In genomic region chr22:42282252-42282942, GRCh38 we compare ENCODE assay signal across 13 cellular contexts. TPM values are rescaled to one million over a fixed set of nuclear protein-coding genes. Genes with fewer than 3 reads are reported as not detected.
DNase-seq lines count a peak whose midpoint lies in the region; ATAC-seq and TF ChIP-seq lines count a peak whose summit lies in the region.
"Had no signal": no experiment of that assay in that cellular context is flagged by ENCODE, and none has a peak within 500 bp of the region (broad histone marks: within the 10 kb centered on the region; RNA-seq: fewer than 3 reads in every experiment).

No MANE protein-coding gene starts in this region.

- TF ChIP-seq CTCF in natural killer cell (IDR thresholded peaks at IDR 0.05) (no peak), coronary artery (IDR thresholded peaks at IDR 0.05) (no peak), mucosa of descending colon (IDR thresholded peaks at IDR 0.05) (no peak)

- DNase-seq in natural killer cell (no peak), coronary artery (ENCODE audit: low spot score) (no peak), mucosa of descending colon (peak in 1 of 3 donors; percentile 71), aorta (peak; percentile 37 to 57), NCI-H345 (lab: John Stamatoyannopoulos, UW) (no peak), trophoblast cell (no peak)
- no peak for DNase-seq in natural killer cell treated with Interleukin-12 subunit alpha and Interleukin-12 subunit beta and Interleukin-15 and Interleukin-18, amount 100 ng/mL, for 72 hours (ENCODE audit: low spot score)
- DNase-seq in stimulated activated naive CD4-positive, alpha-beta T cell (lab: John Stamatoyannopoulos, UW) = no peak
- DNase-seq: BE2C, KG1 had no signal

- no peak overlapping the region for H3K9ac ChIP-seq in trophoblast cell (ENCODE audit: low read length)
- H3K9ac ChIP-seq: GM23248 had no signal

- H4K12ac ChIP-seq in trophoblast cell (ENCODE audit: low read depth, low read length) = no peak overlapping the region

- H3K4me3 Mint-ChIP-seq in natural killer cell = peak overlapping the region; percentile 66
- H3K4me3 Mint-ChIP-seq in natural killer cell treated with Interleukin-12 subunit alpha and Interleukin-12 subunit beta and Interleukin-15 and Interleukin-18, amount 100 ng/mL, for 72 hours = no peak overlapping the region

- no peaks in the 10 kb centered on the region for H3K79me2 ChIP-seq in trophoblast cell (ENCODE audit: control insufficient read depth, insufficient read depth, low read length, poor library complexity)

- peak overlapping the region; percentile 72 for H3K4me3 ChIP-seq in coronary artery
- no peak overlapping the region for H3K4me3 ChIP-seq in mucosa of descending colon
- no peak overlapping the region for H3K4me3 ChIP-seq in aorta (ENCODE audit: low read length in 2 of 2)
- H3K4me3 ChIP-seq in trophoblast cell (ENCODE audit: low read depth, low read length) = no peak overlapping the region

- WGBS in aorta, 2 donors = 74 to 76% methylated on average over 22 of the region's 22 CpGs
- WGBS in trophoblast cell (ENCODE audit: extremely low coverage, insufficient coverage, insufficient read length) = no CpG with 5 or more reads among the region's 22 CpGs

- H3K14ac ChIP-seq in trophoblast cell (ENCODE audit: low read length) = no peak overlapping the region

- no peak overlapping the region for H2BK120ac ChIP-seq in trophoblast cell (ENCODE audit: insufficient read depth, low read length, poor library complexity)

- no peak overlapping the region for H2BK5ac ChIP-seq in trophoblast cell (ENCODE audit: low read depth, low read length, poor library complexity)

- H3K36me3 Mint-ChIP-seq in natural killer cell = no peaks in the 10 kb centered on the region
- H3K36me3 Mint-ChIP-seq in natural killer cell treated with Interleukin-12 subunit alpha and Interleukin-12 subunit beta and Interleukin-15 and Interleukin-18, amount 100 ng/mL, for 72 hours = no peaks in the 10 kb centered on the region

- H3K23ac ChIP-seq in trophoblast cell (ENCODE audit: low read length) = no peak overlapping the region

- no peak overlapping the region for H3K4ac ChIP-seq in trophoblast cell (ENCODE audit: low read depth, low read length)

- H3K9me3 Mint-ChIP-seq in natural killer cell = no peaks in the 10 kb centered on the region
- H3K9me3 Mint-ChIP-seq in natural killer cell treated with Interleukin-12 subunit alpha and Interleukin-12 subunit beta and Interleukin-15 and Interleukin-18, amount 100 ng/mL, for 72 hours = no peaks in the 10 kb centered on the region

- no peaks in the 10 kb centered on the region for H3K36me3 ChIP-seq in mucosa of descending colon (ENCODE audit: low read depth)
- no peaks in the 10 kb centered on the region for H3K36me3 ChIP-seq in aorta (ENCODE audit: control insufficient read depth in 1 of 2, insufficient read depth in 2 of 2, low read length in 1 of 2)
- no peaks in the 10 kb centered on the region for H3K36me3 ChIP-seq in trophoblast cell (ENCODE audit: control insufficient read depth in 1 of 2, insufficient read depth in 2 of 2, low read length in 2 of 2)
- H3K36me3 ChIP-seq: BE2C, upper lobe of left lung had no signal

- H2AK5ac ChIP-seq in trophoblast cell (ENCODE audit: low read length) = no peak overlapping the region

- no peak overlapping the region for H2AFZ ChIP-seq in trophoblast cell (ENCODE audit: insufficient read depth, low read length, poor library complexity)
- H2AFZ ChIP-seq: GM23248 had no signal

- H3K4me1 Mint-ChIP-seq in natural killer cell = peaks cover 15 to 33% of the 10 kb centered on the region in 2 donors
- H3K4me1 Mint-ChIP-seq in natural killer cell treated with Interleukin-12 subunit alpha and Interleukin-12 subunit beta and Interleukin-15 and Interleukin-18, amount 100 ng/mL, for 72 hours (ENCODE audit: low read depth in 2 of 2) = peaks cover 18% of the 10 kb centered on the region in 2 donors

- H3K9me3 ChIP-seq in mucosa of descending colon (no peaks in the 10 kb centered on the region), aorta (ENCODE audit: control insufficient read depth, low read length) (no peaks in the 10 kb centered on the region), trophoblast cell (ENCODE audit: insufficient read depth, low read depth, low read length) (peaks cover 5% of the 10 kb centered on the region)
- H3K9me3 ChIP-seq: BE2C, psoas muscle, upper lobe of left lung had no signal

- intact Hi-C loops in natural killer cell (cut with micrococcal nuclease) (no loop called here), mucosa of descending colon (cut with DNase I, micrococcal nuclease) (no loop called here), aorta (cut with DNase I) (no loop called here)

- no peaks in the 10 kb centered on the region for H3K79me1 ChIP-seq in trophoblast cell (ENCODE audit: low read length)

- no peaks in the 10 kb centered on the region for H3K27me3 ChIP-seq in aorta (ENCODE audit: control insufficient read depth in 1 of 2, insufficient read depth in 2 of 2, low read length in 1 of 2)
- H3K27me3 ChIP-seq in trophoblast cell (ENCODE audit: insufficient read depth, low read length) = peaks cover 24% of the 10 kb centered on the region
- H3K27me3 ChIP-seq: BE2C had no signal

- H3K4me2 ChIP-seq in trophoblast cell (ENCODE audit: low read length) = no peak overlapping the region

- no peak overlapping the region for H4K8ac ChIP-seq in trophoblast cell (ENCODE audit: low read depth, low read length)

- peaks cover 18 to 30% of the 10 kb centered on the region in 2 donors for H3K27me3 Mint-ChIP-seq in natural killer cell (ENCODE audit: low read depth in 2 of 2)
- peaks cover 7 to 24% of the 10 kb centered on the region in 2 donors for H3K27me3 Mint-ChIP-seq in natural killer cell treated with Interleukin-12 subunit alpha and Interleukin-12 subunit beta and Interleukin-15 and Interleukin-18, amount 100 ng/mL, for 72 hours

- no peak overlapping the region for H3K18ac ChIP-seq in trophoblast cell (ENCODE audit: low read length)

- ATAC-seq in natural killer cell (no peak), mucosa of descending colon (peak; percentile 70), aorta (ENCODE audit: low FRiP score) (no peak)
- ATAC-seq in natural killer cell treated with Interleukin-12 subunit alpha and Interleukin-12 subunit beta and Interleukin-15 and Interleukin-18, amount 100 ng/mL, for 72 hours = no peak

- H4K91ac ChIP-seq in trophoblast cell (ENCODE audit: low read depth, low read length) = no peak overlapping the region

- H3K4me1 ChIP-seq in mucosa of descending colon (ENCODE audit: low read depth) (peaks cover 21% of the 10 kb centered on the region), aorta (ENCODE audit: control insufficient read depth in 1 of 2, insufficient read depth in 2 of 2, low read length in 2 of 2) (no peaks in the 10 kb centered on the region), trophoblast cell (ENCODE audit: control insufficient read depth in 1 of 2, insufficient read depth in 2 of 2, low read length in 2 of 2) (peaks cover 0 to 6% of the 10 kb centered on the region in 2 experiments)

- no peak overlapping the region for H2BK12ac ChIP-seq in trophoblast cell (ENCODE audit: low read length)

- no peak overlapping the region for H3K27ac Mint-ChIP-seq in natural killer cell
- no peak overlapping the region for H3K27ac Mint-ChIP-seq in natural killer cell treated with Interleukin-12 subunit alpha and Interleukin-12 subunit beta and Interleukin-15 and Interleukin-18, amount 100 ng/mL, for 72 hours

- H3K27ac ChIP-seq in coronary artery (no peak overlapping the region), aorta (ENCODE audit: low read depth in 1 of 2, low read length in 2 of 2) (no peak overlapping the region), trophoblast cell (ENCODE audit: low read depth, low read length) (no peak overlapping the region)
- H3K27ac ChIP-seq: GM23248, psoas muscle, upper lobe of left lung had no signal

RNA-seq across cellular contexts. Expression of gene TCF20, which starts 11.9 kb away (rescaled TPM):
- total RNA-seq in natural killer cell = 10 to 100 TPM; 57.8 to 70.8 (median 69.1) TPM
- total RNA-seq in natural killer cell treated with Interleukin-12 subunit alpha and Interleukin-12 subunit beta and Interleukin-15 and Interleukin-18, amount 100 ng/mL, for 72 hours = 10 to 100 TPM; 54.8 to 69.0 TPM
- total RNA-seq in mucosa of descending colon = 10 to 100 TPM; 50.6 to 62.8 (median 58.2) TPM
- total RNA-seq in aorta = 10 to 100 TPM; 29.9 to 42.9 TPM
- 1 to 10 TPM; 6.1 to 6.9 TPM for polyA plus RNA-seq in aorta
- polyA plus RNA-seq in trophoblast cell (2013) = 13.8 and 14.7 TPM in 2 replicates

Comparison
In these comparisons a context has a peak if more than half of its experiments do, and no peak if none do; other contexts are left out.
1. DNase-seq: peak in aorta (2 of 2); none in natural killer cell (single experiment), natural killer cell treated with Interleukin-12 subunit alpha and Interleukin-12 subunit beta and Interleukin-15 and Interleukin-18, amount 100 ng/mL, for 72 hours (single experiment), coronary artery (single experiment), NCI-H345 (single experiment), trophoblast cell (0 of 2) and stimulated activated naive CD4-positive, alpha-beta T cell (0 of 6).